ENCODE assay signal across 17 cellular contexts in genomic region chrX:138463476-138463875, GRCh38.
DNase-seq lines count a peak whose midpoint lies in the region; ATAC-seq lines count a peak whose summit lies in the region.
"Had no signal": no experiment of that assay in that cellular context is flagged by ENCODE, and none has a peak within 500 bp of the region (broad histone marks: within the 10 kb centered on the region; RNA-seq: fewer than 3 reads in every experiment).

No MANE protein-coding gene starts in this region.

- no peak overlapping the region for H3K27ac ChIP-seq in mesendoderm (ENCODE audit: low read depth, low read length)
- no peak overlapping the region for H3K27ac ChIP-seq in CD4-positive, alpha-beta memory T cell (ENCODE audit: low read depth, low read length)
- H3K27ac ChIP-seq: BLaER1 had no signal

- no peak overlapping the region for H3K27ac Mint-ChIP-seq in CD4-positive, alpha-beta memory T cell
- H3K27ac Mint-ChIP-seq: CD14-positive monocyte; CD4-positive, CD25-positive, alpha-beta regulatory T cell; CD8-positive, alpha-beta T cell had no signal

- no peaks in the 10 kb centered on the region for H3K27me3 Mint-ChIP-seq in CD4-positive, alpha-beta memory T cell
- H3K27me3 Mint-ChIP-seq: CD4-positive, CD25-positive, alpha-beta regulatory T cell had no signal

- H3K4ac ChIP-seq in mesendoderm (ENCODE audit: low read depth, low read length), result no peak overlapping the region

- no peak overlapping the region for H4K5ac ChIP-seq in mesendoderm (ENCODE audit: low read length)

- H3K4me3 Mint-ChIP-seq in CD4-positive, alpha-beta memory T cell, result no peak overlapping the region
- H3K4me3 Mint-ChIP-seq: CD14-positive monocyte; CD4-positive, CD25-positive, alpha-beta regulatory T cell; CD8-positive, alpha-beta T cell had no signal

- no peak overlapping the region for H2BK15ac ChIP-seq in mesendoderm (replicated peaks; ENCODE audit: low read depth)

- POLR2A ChIA-PET in CD4-positive, alpha-beta memory T cell (lab: Charles Lee; ENCODE audit: partially characterized antibody), result no interaction called here

- peak; percentile 4 for DNase-seq in SW480 (ENCODE audit: low spot score)
- peak; percentile 2 for DNase-seq in mesendoderm
- DNase-seq in CD4-positive, alpha-beta memory T cell, result no peak
- DNase-seq in activated CD4-positive, alpha-beta T cell treated with anti-CD3 and anti-CD28 coated beads for 1 hour, result no peak
- DNase-seq: 8988T; ACHN; BE2C; C1 segment of cervical spinal cord; Caco-2; Calu3; CD4-positive, CD25-positive, alpha-beta regulatory T cell; CD8-positive, alpha-beta T cell; DMS79 treated with DMSO at 0.1 percent for 48 hours; GF-D8 had no signal

- no peak overlapping the region for H3K56ac ChIP-seq in mesendoderm (ENCODE audit: low read length)

- no peaks in the 10 kb centered on the region for H3K79me2 ChIP-seq in mesendoderm (ENCODE audit: control insufficient read depth, insufficient read depth, low read length)

- no peak overlapping the region for H3K23ac ChIP-seq in mesendoderm (ENCODE audit: low read length)

- H2AK5ac ChIP-seq in mesendoderm (ENCODE audit: low read length), result no peak overlapping the region

- no peak overlapping the region for H3K4me3 ChIP-seq in mesendoderm (ENCODE audit: low read length)
- no peak overlapping the region for H3K4me3 ChIP-seq in CD4-positive, alpha-beta memory T cell (ENCODE audit: low read length in 2 of 2)
- H3K4me3 ChIP-seq: BLaER1 had no signal

- H2BK120ac ChIP-seq in mesendoderm (ENCODE audit: low read depth, low read length), result no peak overlapping the region

- H3K36me3 ChIP-seq in mesendoderm (ENCODE audit: control insufficient read depth, insufficient read depth, low read length), result no peaks in the 10 kb centered on the region
- no peaks in the 10 kb centered on the region for H3K36me3 ChIP-seq in CD4-positive, alpha-beta memory T cell (ENCODE audit: insufficient read depth, low read length)
- H3K36me3 ChIP-seq: BE2C, BLaER1 had no signal

- no peaks in the 10 kb centered on the region for H3K79me1 ChIP-seq in mesendoderm (ENCODE audit: low read length)

- no peaks in the 10 kb centered on the region for H3K9me3 ChIP-seq in CD4-positive, alpha-beta memory T cell (ENCODE audit: control insufficient read depth in 1 of 2, low read length in 2 of 2)
- H3K9me3 ChIP-seq: BE2C, BLaER1, Caco-2 had no signal

- no peaks in the 10 kb centered on the region for H3K27me3 ChIP-seq in mesendoderm (ENCODE audit: insufficient read depth, low read length, poor library complexity)
- no peaks in the 10 kb centered on the region for H3K27me3 ChIP-seq in CD4-positive, alpha-beta memory T cell (ENCODE audit: insufficient read depth, low read length)
- H3K27me3 ChIP-seq: BE2C had no signal

- no peak overlapping the region for H4K8ac ChIP-seq in mesendoderm (ENCODE audit: low read depth, low read length)

- no peak overlapping the region for H2BK5ac ChIP-seq in mesendoderm (ENCODE audit: low read length)

- H3K9me3 Mint-ChIP-seq in CD4-positive, alpha-beta memory T cell, result peaks cover 0 to 7% (median under 1%) of the 10 kb centered on the region in 8 donors

- H3K36me3 Mint-ChIP-seq in CD4-positive, alpha-beta memory T cell, result no peaks in the 10 kb centered on the region
- H3K36me3 Mint-ChIP-seq: CD14-positive monocyte; CD4-positive, CD25-positive, alpha-beta regulatory T cell; CD8-positive, alpha-beta T cell had no signal

- no CpG with 5 or more reads among the region's 4 CpGs for WGBS in mesendoderm (ENCODE audit: extremely low coverage, insufficient coverage, low lambda C conversion rate)

- no peak for ATAC-seq in HG03159 (IDR thresholded peaks at IDR 0.05; ENCODE audit: unreplicated experiment)
- ATAC-seq: CD8-positive, alpha-beta T cell had no signal

- no peak overlapping the region for H3K4me2 ChIP-seq in mesendoderm (ENCODE audit: low read length)
- H3K4me2 ChIP-seq: BLaER1 had no signal

- intact Hi-C loops in CD4-positive, alpha-beta memory T cell (cut with micrococcal nuclease), result no loop called here

- CTCF ChIA-PET in CD4-positive, alpha-beta memory T cell (lab: Charles Lee; ENCODE audit: partially characterized antibody), result no interaction called here

- H3K18ac ChIP-seq in mesendoderm (ENCODE audit: low read length), result no peak overlapping the region

- H3K4me1 ChIP-seq in mesendoderm (ENCODE audit: control insufficient read depth, low read depth, low read length), result no peaks in the 10 kb centered on the region
- H3K4me1 ChIP-seq in CD4-positive, alpha-beta memory T cell (ENCODE audit: insufficient read depth, low read length), result no peaks in the 10 kb centered on the region
- H3K4me1 ChIP-seq: BE2C, BLaER1, Caco-2 had no signal

- H3K4me1 Mint-ChIP-seq in CD4-positive, alpha-beta memory T cell, result no peaks in the 10 kb centered on the region
- H3K4me1 Mint-ChIP-seq: CD14-positive monocyte; CD4-positive, CD25-positive, alpha-beta regulatory T cell had no signal

- no peak overlapping the region for H3K9ac ChIP-seq in mesendoderm (ENCODE audit: low read length)
- H3K9ac ChIP-seq: BLaER1 had no signal

Comparison
In these comparisons a context has a peak if more than half of its experiments do, and no peak if none do; other contexts are left out.
1. DNase-seq: peak in SW480 (single experiment) and mesendoderm (single experiment); none in CD4-positive, alpha-beta memory T cell (0 of 5) and activated CD4-positive, alpha-beta T cell treated with anti-CD3 and anti-CD28 coated beads for 1 hour (single experiment).